Comparison of ENCODE assay signal across 29 cellular contexts in genomic region chr15:97013491-97013890, GRCh38.
DNase-seq lines count a peak whose midpoint lies in the region; ATAC-seq lines count a peak whose summit lies in the region.
"Had no signal": no experiment of that assay in that cellular context is flagged by ENCODE, and none has a peak within 500 bp of the region (broad histone marks: within the 10 kb centered on the region; RNA-seq: fewer than 3 reads in every experiment).

No MANE protein-coding gene starts in this region.

- H3K4me3 ChIP-seq in mesenchymal stem cell (ENCODE audit: insufficient read depth in 1 of 2, low read depth in 1 of 2, low read length in 2 of 2) (no peak overlapping the region), trophoblast cell (ENCODE audit: low read depth, low read length) (no peak overlapping the region)
- H3K4me3 ChIP-seq: A549; BLaER1; BLaER1 treated with 17β-estradiol and CSF1 and Interleukin-3, amounts not matched to agents 10 nM and 100 nM had no signal

- DNase-seq in mesenchymal stem cell: no peak
- DNase-seq in trophoblast cell: peak; percentile 77 to 80
- no peak for DNase-seq in NCI-H2227 (lab: John Stamatoyannopoulos, UW; ENCODE audit: unreplicated experiment)
- DNase-seq: 8988T; ACHN; AML-193; BE2C; C1 segment of cervical spinal cord; Calu3; CD4-positive, alpha-beta memory T cell; CD4-positive, alpha-beta T cell; CD4-positive, CD25-positive, alpha-beta regulatory T cell; CD8-positive, alpha-beta memory T cell; CD8-positive, alpha-beta T cell; COR-L47; DMS 273 treated with DMSO at 0.1 percent for 48 hours; DMS153; DMS53; DMS79; DMS79 treated with DMSO at 0.1 percent for 48 hours; DND-41; EL had no signal

- H3K9ac ChIP-seq in mesenchymal stem cell (ENCODE audit: low read length) (no peak overlapping the region), trophoblast cell (ENCODE audit: low read length) (no peak overlapping the region)
- H3K9ac ChIP-seq: BLaER1; BLaER1 treated with 17β-estradiol and CSF1 and Interleukin-3, amounts not matched to agents 10 nM and 100 nM had no signal

- H3K4me2 ChIP-seq in mesenchymal stem cell (ENCODE audit: low read length, poor library complexity, severe bottlenecking) (no peak overlapping the region), trophoblast cell (ENCODE audit: low read length) (no peak overlapping the region)
- H3K4me2 ChIP-seq: A549; BLaER1; BLaER1 treated with 17β-estradiol and CSF1 and Interleukin-3, amounts not matched to agents 10 nM and 100 nM had no signal

- no peak overlapping the region for H4K91ac ChIP-seq in mesenchymal stem cell (ENCODE audit: low read length)
- no peak overlapping the region for H4K91ac ChIP-seq in trophoblast cell (ENCODE audit: low read depth, low read length)

- no peaks in the 10 kb centered on the region for H3K79me1 ChIP-seq in mesenchymal stem cell (replicated peaks; ENCODE audit: low read length, poor library complexity, severe bottlenecking)
- peaks cover 2% of the 10 kb centered on the region for H3K79me1 ChIP-seq in trophoblast cell (ENCODE audit: low read length)

- H2BK5ac ChIP-seq in mesenchymal stem cell (ENCODE audit: low read depth, low read length, poor library complexity, severe bottlenecking) (no peak overlapping the region), trophoblast cell (ENCODE audit: low read depth, low read length, poor library complexity) (no peak overlapping the region)

- H3K14ac ChIP-seq in mesenchymal stem cell (ENCODE audit: low read length in 2 of 2) (no peak overlapping the region), trophoblast cell (ENCODE audit: low read length) (no peak overlapping the region)

- no peaks in the 10 kb centered on the region for H3K27me3 ChIP-seq in mesenchymal stem cell (ENCODE audit: control insufficient read depth in 1 of 2, insufficient read depth in 1 of 2, low read length in 2 of 2)
- no peaks in the 10 kb centered on the region for H3K27me3 ChIP-seq in trophoblast cell (ENCODE audit: insufficient read depth, low read length)
- H3K27me3 ChIP-seq: BE2C; BLaER1; BLaER1 treated with 17β-estradiol and CSF1 and Interleukin-3, amounts not matched to agents 10 nM and 100 nM had no signal

- H3K23ac ChIP-seq in mesenchymal stem cell (ENCODE audit: low read length in 2 of 2): no peak overlapping the region
- H3K23ac ChIP-seq in trophoblast cell (ENCODE audit: low read length): no peak overlapping the region

- H3K27ac ChIP-seq in mesenchymal stem cell (ENCODE audit: low read length, poor library complexity, severe bottlenecking) (no peak overlapping the region), trophoblast cell (ENCODE audit: low read depth, low read length) (no peak overlapping the region)
- H3K27ac ChIP-seq: 22Rv1; A549; BLaER1; BLaER1 treated with 17β-estradiol and CSF1 and Interleukin-3, amounts not matched to agents 10 nM and 100 nM; C4-2B had no signal

- H3K18ac ChIP-seq in mesenchymal stem cell (ENCODE audit: low read depth in 1 of 2, low read length in 2 of 2) (no peak overlapping the region), trophoblast cell (ENCODE audit: low read length) (no peak overlapping the region)

- H2AFZ ChIP-seq in mesenchymal stem cell (ENCODE audit: low read depth, low read length) (no peak overlapping the region), trophoblast cell (ENCODE audit: insufficient read depth, low read length, poor library complexity) (no peak overlapping the region)

- H3K79me2 ChIP-seq in trophoblast cell (ENCODE audit: control insufficient read depth, insufficient read depth, low read length, poor library complexity): no peaks in the 10 kb centered on the region

- H4K8ac ChIP-seq in mesenchymal stem cell (ENCODE audit: low read length): peak overlapping the region; percentile 55
- H4K8ac ChIP-seq in trophoblast cell (ENCODE audit: low read depth, low read length): no peak overlapping the region

- peaks cover 31% of the 10 kb centered on the region for H3K9me3 ChIP-seq in mesenchymal stem cell (ENCODE audit: control insufficient read depth, low read length)
- no peaks in the 10 kb centered on the region for H3K9me3 ChIP-seq in trophoblast cell (ENCODE audit: insufficient read depth, low read depth, low read length)
- H3K9me3 ChIP-seq: A549, BE2C, BLaER1, Caco-2 had no signal

- no peak overlapping the region for H3K4ac ChIP-seq in mesenchymal stem cell (ENCODE audit: low read depth in 1 of 2, low read length in 2 of 2)
- no peak overlapping the region for H3K4ac ChIP-seq in trophoblast cell (ENCODE audit: low read depth, low read length)

- H3K36me3 ChIP-seq in mesenchymal stem cell (ENCODE audit: control insufficient read depth in 1 of 2, insufficient read depth in 2 of 2, low read depth in 1 of 2, low read length in 2 of 2) (no peaks in the 10 kb centered on the region), trophoblast cell (ENCODE audit: control insufficient read depth in 1 of 2, insufficient read depth in 2 of 2, low read length in 2 of 2) (no peaks in the 10 kb centered on the region)
- H3K36me3 ChIP-seq: BE2C; BLaER1; BLaER1 treated with 17β-estradiol and CSF1 and Interleukin-3, amounts not matched to agents 10 nM and 100 nM had no signal

- 93% methylated on average over 1 of the region's 1 CpG for WGBS in mesenchymal stem cell
- WGBS in trophoblast cell (ENCODE audit: extremely low coverage, insufficient coverage, insufficient read length): no CpG with 5 or more reads among the region's 1 CpG

- ATAC-seq in HG03039 (IDR thresholded peaks at IDR 0.05; ENCODE audit: unreplicated experiment): no peak
- ATAC-seq: A549; CD8-positive, alpha-beta T cell had no signal

- H2AK5ac ChIP-seq in mesenchymal stem cell (ENCODE audit: low read length, severe bottlenecking) (no peak overlapping the region), trophoblast cell (ENCODE audit: low read length) (no peak overlapping the region)

- H4K12ac ChIP-seq in trophoblast cell (ENCODE audit: low read depth, low read length): no peak overlapping the region

- H2BK120ac ChIP-seq in mesenchymal stem cell (ENCODE audit: low read depth, low read length): no peak overlapping the region
- H2BK120ac ChIP-seq in trophoblast cell (ENCODE audit: insufficient read depth, low read length, poor library complexity): peak overlapping the region; percentile 72

- H2BK15ac ChIP-seq in mesenchymal stem cell (ENCODE audit: low read depth, poor library complexity, severe bottlenecking): no peak overlapping the region

- H2BK12ac ChIP-seq in mesenchymal stem cell (ENCODE audit: low read length in 2 of 2): no peak overlapping the region
- H2BK12ac ChIP-seq in trophoblast cell (ENCODE audit: low read length): no peak overlapping the region

- H3K4me1 ChIP-seq in mesenchymal stem cell (ENCODE audit: control insufficient read depth, insufficient read depth, low read depth, low read length) (no peaks in the 10 kb centered on the region), trophoblast cell (ENCODE audit: control insufficient read depth in 1 of 2, insufficient read depth in 2 of 2, low read length in 2 of 2) (peaks cover 0 to 4% of the 10 kb centered on the region in 2 experiments)
- H3K4me1 ChIP-seq: A549; BE2C; BLaER1; BLaER1 treated with 17β-estradiol and CSF1 and Interleukin-3, amounts not matched to agents 10 nM and 100 nM had no signal

Comparison
In these comparisons a context has a peak if more than half of its experiments do, and no peak if none do; other contexts are left out.
1. DNase-seq: peak in trophoblast cell (2 of 2); none in mesenchymal stem cell (single experiment) and NCI-H2227 (single experiment).